In genomic region chr2:240162531-240162930, GRCh38 we compare ENCODE assay signal across 1 cellular context.
TF ChIP-seq lines count a peak whose summit lies in the region.

No MANE protein-coding gene starts in this region.

TF ChIP-seq in H1, 55 proteins besides CTCF, POLR2A, EP300 and RAD21:
- no peak for TF ChIP-seq ATF3 (IDR thresholded peaks at IDR 0.05; ENCODE audit: insufficient read depth, low read depth, low read length)
- no peak for TF ChIP-seq POLR2AphosphoS5 (IDR thresholded peaks at IDR 0.05; ENCODE audit: low read depth, low read length)
- no peak for TF ChIP-seq SUZ12 (IDR thresholded peaks at IDR 0.05; ENCODE audit: low read length)
- TF ChIP-seq EGR1 (IDR thresholded peaks at IDR 0.05; ENCODE audit: borderline replicate concordance, low read depth, low read length), result no peak
